Comparison of ENCODE assay signal across 8 cellular contexts in the genomic region with DNA sequence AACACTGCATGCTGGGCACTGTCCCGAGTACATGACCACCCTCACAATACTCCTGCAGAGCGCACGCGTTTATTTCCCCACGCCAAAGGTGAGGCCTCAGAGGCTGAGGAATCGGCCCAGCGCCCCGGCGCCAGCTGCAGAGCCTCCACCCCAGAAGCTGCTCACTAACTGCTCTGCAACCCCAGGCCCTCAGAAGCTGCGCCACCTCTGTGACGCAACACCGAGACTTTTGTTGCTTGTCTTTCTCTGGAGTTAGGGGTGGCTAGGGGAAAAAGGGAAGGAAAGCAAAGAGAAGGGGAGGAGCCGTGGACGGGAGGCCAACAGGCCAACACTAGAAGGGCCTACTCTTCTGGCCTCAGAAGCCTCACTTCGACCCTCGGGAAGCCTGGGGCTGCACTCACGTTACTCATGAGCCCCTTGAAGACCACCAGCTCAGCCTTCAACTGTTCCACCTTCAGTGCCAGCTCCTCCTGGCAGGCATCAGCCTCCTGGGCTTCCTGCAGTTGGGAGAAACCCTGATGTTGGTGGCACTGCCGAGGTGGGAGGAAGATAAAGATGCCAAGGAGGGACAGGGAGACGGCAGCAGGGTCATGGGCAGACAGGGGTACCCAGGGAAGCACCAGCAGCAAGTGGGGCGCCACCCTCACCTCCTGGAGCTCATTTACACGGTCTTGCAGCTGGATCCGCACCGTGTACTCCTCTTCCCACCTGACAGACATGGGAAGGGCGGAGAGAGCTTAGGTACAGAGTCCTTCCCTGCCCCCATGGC. TPM values are rescaled to one million over a fixed set of nuclear protein-coding genes. Genes with fewer than 3 reads are reported as not detected.
A peak's percentile ranks its signal among the peaks of the same experiment; 100 is the strongest.
DNase-seq lines count a peak whose midpoint lies in the region; ATAC-seq and TF ChIP-seq lines count a peak whose summit lies in the region.
"Had no signal": no experiment of that assay in that cellular context is flagged by ENCODE, and none has a peak within 500 bp of the region (broad histone marks: within the 10 kb centered on the region; RNA-seq: fewer than 3 reads in every experiment).

No MANE protein-coding gene starts in this region.

- H3K27me3 ChIP-seq in right atrium auricular region (no peaks in the 10 kb centered on the region), thymus (ENCODE audit: control insufficient read depth, insufficient read depth) (no peaks in the 10 kb centered on the region)

- no peaks in the 10 kb centered on the region for H3K9me3 ChIP-seq in right atrium auricular region
- H3K9me3 ChIP-seq in thymus (ENCODE audit: control insufficient read depth) = no peaks in the 10 kb centered on the region

- DNase-seq in RWPE1 (ENCODE audit: low spot score) (no peak), right atrium auricular region (ENCODE audit: low spot score) (no peak), NCI-H2107 treated with DMSO at 0.1 percent for 48 hours (lab: John Stamatoyannopoulos, UW; ENCODE audit: unreplicated experiment) (no peak), left lobe of liver (ENCODE audit: low spot score) (no peak)
- DNase-seq: activated gamma-delta T cell treated with Interleukin-2 at 50 U/mL for 16 hours, NCI-H446 treated with DMSO at 0.1 percent for 48 hours had no signal

- POLR2A ChIA-PET in RWPE1 (lab: Yijun Ruan, JAX; ENCODE audit: low non-redundant PET) = no interaction called here

- TF ChIP-seq CTCF in RWPE1 (conservative IDR thresholded peaks at IDR 0.05; ENCODE audit: low read depth) (no peak), right atrium auricular region (IDR thresholded peaks at IDR 0.05) (no peak)

- CTCF ChIA-PET in RWPE1 (lab: Yijun Ruan, JAX) = interaction anchor here (0.7 to 1.6 kb wide), 2 partner anchors 11 to 139 kb away, joined by 3 to 8 read pairs; partner anchors contain the start of gene ZNF384

- WGBS in thymus = 96% methylated on average over 24 of the region's 24 CpGs

- peaks cover 0 to 84% of the 10 kb centered on the region in 2 donors for H3K4me1 ChIP-seq in right atrium auricular region
- H3K4me1 ChIP-seq in thymus (ENCODE audit: control insufficient read depth, insufficient read depth, low read length) = peaks cover 15% of the 10 kb centered on the region

- H3K27ac ChIP-seq in RWPE1 (peak overlapping the region; percentile 84), right atrium auricular region (peak overlapping the region; percentile 94 to 98), thymus (ENCODE audit: low read depth) (peak overlapping the region; percentile 1)

- H3K4me3 ChIP-seq in right atrium auricular region (no peak overlapping the region), thymus (ENCODE audit: low read length) (no peak overlapping the region)

- H3K36me3 ChIP-seq in right atrium auricular region (peaks cover 10% of the 10 kb centered on the region), thymus (ENCODE audit: control insufficient read depth, insufficient read depth) (peaks cover 62% of the 10 kb centered on the region)

- ATAC-seq in HG03045 (IDR thresholded peaks at IDR 0.05; ENCODE audit: unreplicated experiment) (no peak), left lobe of liver (no peak)

RNA-seq across cellular contexts. Expression of gene IFFO1, which starts 5.4 kb away (rescaled TPM):
- total RNA-seq in right atrium auricular region (10 to 100 TPM; 12.3 to 13.2 TPM), left lobe of liver (8.8 TPM)
- 52.0 TPM for polyA plus RNA-seq in thymus

RNA-seq across cellular contexts. Expression of gene GAPDH, which starts 16.2 kb away (rescaled TPM):
- total RNA-seq in right atrium auricular region (1,000 to 10,000 TPM; 4,693 to 5,476 TPM), left lobe of liver (1,145 TPM)
- 1,220 TPM for polyA plus RNA-seq in thymus

RNA-seq across cellular contexts. Expression of gene NOP2, which starts 17.6 kb away (rescaled TPM):
- 10 to 100 TPM; 17.7 to 17.9 TPM for total RNA-seq in right atrium auricular region
- polyA plus RNA-seq in thymus = 45.5 TPM
- total RNA-seq in left lobe of liver = 14.9 TPM

RNA-seq across cellular contexts. Expression of gene NCAPD2, which starts 56.6 kb away (rescaled TPM):
- 10 to 100 TPM; 11.6 to 53.5 TPM for total RNA-seq in right atrium auricular region
- polyA plus RNA-seq in thymus = 18.8 TPM
- total RNA-seq in left lobe of liver = 9.0 TPM

RNA-seq across cellular contexts. Expression of gene CHD4, which starts 56.7 kb away (rescaled TPM):
- total RNA-seq in right atrium auricular region = 100 to 1,000 TPM; 150 to 192 TPM
- 230 TPM for polyA plus RNA-seq in thymus
- 87.3 TPM for total RNA-seq in left lobe of liver

Comparison
In these comparisons a context has a peak if more than half of its experiments do, and no peak if none do; other contexts are left out.
1. H3K27ac ChIP-seq: peak in every context shown above with its lines; median percentile 96 in right atrium auricular region; 84 in RWPE1; 1 in thymus.